In the genomic region with DNA sequence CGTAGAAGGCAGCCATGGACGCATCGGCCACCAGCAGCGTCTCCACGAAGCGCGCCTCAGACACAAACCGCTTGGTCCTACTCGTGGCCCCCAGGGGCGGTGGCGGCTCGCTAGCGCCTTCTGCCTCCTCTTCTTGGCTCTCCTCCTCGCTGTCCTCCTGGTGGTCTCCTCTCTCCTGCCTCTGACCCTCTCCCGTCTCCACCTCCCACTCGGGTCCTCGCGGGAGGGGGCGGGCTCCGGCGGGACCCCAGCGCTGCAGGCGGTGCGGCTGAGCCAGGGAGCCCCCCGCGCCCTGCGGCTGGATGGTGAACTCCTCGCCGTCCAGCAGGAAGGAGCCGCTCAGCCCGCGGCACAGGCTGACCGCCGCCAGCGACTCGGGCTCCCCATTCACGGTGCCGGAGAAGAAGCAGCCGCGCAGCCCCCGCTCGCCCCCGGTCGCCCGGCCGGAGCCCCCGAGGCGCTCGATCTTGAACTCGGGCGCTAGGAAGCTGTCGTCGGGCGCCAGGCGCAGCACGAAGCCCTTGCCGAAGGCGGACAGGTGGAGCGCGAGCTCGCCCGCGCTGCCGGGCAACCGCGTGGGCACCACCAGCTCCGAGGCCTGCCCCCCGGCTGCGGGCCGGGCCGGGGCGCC, we compare ENCODE assay signal across 10 cellular contexts. TPM values are rescaled to one million over a fixed set of nuclear protein-coding genes. Genes with fewer than 3 reads are reported as not detected.
DNase-seq lines count a peak whose midpoint lies in the region; TF ChIP-seq lines count a peak whose summit lies in the region.
"Had no signal": no experiment of that assay in that cellular context is flagged by ENCODE, and none has a peak within 500 bp of the region (broad histone marks: within the 10 kb centered on the region; RNA-seq: fewer than 3 reads in every experiment).

No MANE protein-coding gene starts in this region.

- peaks cover 7% of the 10 kb centered on the region for H3K4me1 ChIP-seq in effector memory CD4-positive, alpha-beta T cell (ENCODE audit: control insufficient read depth, insufficient read depth, low read length, poor library complexity, severe bottlenecking)

- TF ChIP-seq CTCF in fibroblast of mammary gland (conservative IDR thresholded peaks at IDR 0.05; ENCODE audit: control insufficient read depth, insufficient read depth, low read depth, low read length) (peak; percentile 26), CD14-positive monocyte (IDR thresholded peaks at IDR 0.05) (no peak)

- peaks cover 5% of the 10 kb centered on the region for H3K4me1 Mint-ChIP-seq in CD14-positive monocyte

- H3K36me3 Mint-ChIP-seq in CD14-positive monocyte = peaks cover 0 to 5% of the 10 kb centered on the region in 2 donors
- H3K36me3 Mint-ChIP-seq: activated naive CD4-positive, alpha-beta T cell treated with anti-CD3 and anti-CD28 coated beads, Interleukin-2, amount 50 U/mL, for 24 hours had no signal

- intact Hi-C loops in CD14-positive monocyte (cut with micrococcal nuclease) = no loop called here

- peak; percentile 59 for DNase-seq in COLO668 (lab: John Stamatoyannopoulos, UW; ENCODE audit: unreplicated experiment)
- peak; percentile 74 for DNase-seq in NCI-H82 (lab: John Stamatoyannopoulos, UW)
- DNase-seq in fibroblast of mammary gland (ENCODE audit: low read depth) = no peak
- DNase-seq in occipital lobe (lab: John Stamatoyannopoulos, UW) = peak; percentile 52
- no peak for DNase-seq in NCI-H1694 (lab: John Stamatoyannopoulos, UW)
- DNase-seq in CD14-positive monocyte (ENCODE audit: low spot score) = no peak
- no peak for DNase-seq in effector memory CD4-positive, alpha-beta T cell
- no peak for DNase-seq in activated CD8-positive, alpha-beta memory T cell treated with anti-CD3 and anti-CD28 coated beads, Interleukin-2, amount 50 U/mL, for 4 hours
- DNase-seq: NCI-H187 treated with DMSO at 0.1 percent for 48 hours had no signal

- peak overlapping the region in 1 of 2 donors; percentile 80 for H3K4me3 Mint-ChIP-seq in CD14-positive monocyte

- peaks cover 34% of the 10 kb centered on the region for H3K27me3 ChIP-seq in effector memory CD4-positive, alpha-beta T cell (replicated peaks; ENCODE audit: control insufficient read depth, insufficient read depth, low read length, poor library complexity, severe bottlenecking)

- H3K27ac ChIP-seq in effector memory CD4-positive, alpha-beta T cell (ENCODE audit: insufficient read depth, low read length, poor library complexity, severe bottlenecking) = no peak overlapping the region

- peaks cover 0 to 17% (median 7%) of the 10 kb centered on the region in 7 donors for H3K9me3 Mint-ChIP-seq in CD14-positive monocyte
- H3K9me3 Mint-ChIP-seq: activated naive CD4-positive, alpha-beta T cell treated with anti-CD3 and anti-CD28 coated beads, Interleukin-2, amount 50 U/mL, for 24 hours had no signal

- no peak overlapping the region for H3K27ac Mint-ChIP-seq in CD14-positive monocyte
- H3K27ac Mint-ChIP-seq: activated naive CD4-positive, alpha-beta T cell treated with anti-CD3 and anti-CD28 coated beads, Interleukin-2, amount 50 U/mL, for 24 hours had no signal

- H3K36me3 ChIP-seq in effector memory CD4-positive, alpha-beta T cell (ENCODE audit: control insufficient read depth, insufficient read depth, low read length) = no peaks in the 10 kb centered on the region

- no peaks in the 10 kb centered on the region for H3K9me3 ChIP-seq in effector memory CD4-positive, alpha-beta T cell (ENCODE audit: control insufficient read depth, low read length)

- peaks cover 61 to 77% (median 65%) of the 10 kb centered on the region in 3 donors for H3K27me3 Mint-ChIP-seq in CD14-positive monocyte (ENCODE audit: low read depth in 3 of 3)

- no peak overlapping the region for H3K4me3 ChIP-seq in fibroblast of mammary gland (ENCODE audit: control insufficient read depth, low read depth, low read length)
- no peak overlapping the region for H3K4me3 ChIP-seq in effector memory CD4-positive, alpha-beta T cell (ENCODE audit: insufficient read depth, low read depth, low read length, poor library complexity, severe bottlenecking)

RNA-seq across cellular contexts. Expression of gene ADAMTS8, which starts 0.7 kb away (rescaled TPM):
- 2.8 TPM for total RNA-seq in occipital lobe
- not detected for polyA plus RNA-seq in CD14-positive monocyte

RNA-seq across cellular contexts. Expression of gene ADAMTS15, which starts 20.7 kb away (rescaled TPM):
- total RNA-seq in occipital lobe = 4.7 TPM
- polyA plus RNA-seq in CD14-positive monocyte = not detected

Comparison
In these comparisons a context has a peak if more than half of its experiments do, and no peak if none do; other contexts are left out.
1. DNase-seq: peak in COLO668 (single experiment), NCI-H82 (single experiment) and occipital lobe (single experiment); none in fibroblast of mammary gland (single experiment), NCI-H1694 (single experiment), CD14-positive monocyte (single experiment), effector memory CD4-positive, alpha-beta T cell (0 of 3) and activated CD8-positive, alpha-beta memory T cell treated with anti-CD3 and anti-CD28 coated beads, Interleukin-2, amount 50 U/mL, for 4 hours (single experiment).